In genomic region chr12:94536040-94536965, GRCh38 we compare ENCODE assay signal across 17 cellular contexts.
"Had no signal": no experiment of that assay in that cellular context is flagged by ENCODE, and none has a peak within 500 bp of the region (broad histone marks: within the 10 kb centered on the region; RNA-seq: fewer than 3 reads in every experiment).

No MANE protein-coding gene starts in this region.

- H3K27ac ChIP-seq: body of pancreas, tibial artery, uterus had no signal

- ATAC-seq: activated CD8-positive, alpha-beta T cell treated with anti-CD3 and anti-CD28 coated beads, Interleukin-2, amount 10 ng/mL, durations not matched to agents 7 days and 5 days; activated naive CD4-positive, alpha-beta T cell treated with anti-CD3 and anti-CD28 coated beads, Interleukin-2, amount 50 U/mL, for 72 hours; body of pancreas; stimulated activated effector memory CD8-positive, alpha-beta T cell treated with anti-CD3 and anti-CD28 coated beads, Interleukin-12 subunit alpha, Interleukin-12 subunit beta, amount 100 ng/mL, for 72 hours; T-helper 17 cell had no signal

- H3K4me3 ChIP-seq: body of pancreas, lung, tibial artery, uterus had no signal

- DNase-seq: activated CD4-positive, alpha-beta T cell treated with anti-CD3 and anti-CD28 coated beads for 4 hours; activated CD8-positive, alpha-beta memory T cell treated with anti-CD3 and anti-CD28 coated beads, Interleukin-2, amount 50 U/mL, for 4 hours; activated CD8-positive, alpha-beta T cell treated with anti-CD3 and anti-CD28 coated beads, Interleukin-2, amount 10 ng/mL, durations not matched to agents 7 days and 5 days; activated gamma-delta T cell; activated T-cell treated with anti-CD3 and anti-CD28 coated beads, Interleukin-2, amount 50 U/mL, for 48 hours; amygdala; cortex of kidney; effector CD4-positive, alpha-beta T cell; foreskin fibroblast; midbrain; T-helper 17 cell; tibial artery; uterus had no signal

- H3K27ac Mint-ChIP-seq: activated naive CD4-positive, alpha-beta T cell treated with anti-CD3 and anti-CD28 coated beads, Interleukin-2, amount 50 U/mL, for 72 hours; stimulated activated effector memory CD8-positive, alpha-beta T cell treated with anti-CD3 and anti-CD28 coated beads, Interleukin-12 subunit alpha, Interleukin-12 subunit beta, amount 100 ng/mL, for 72 hours; T-helper 17 cell had no signal

- H3K9me3 Mint-ChIP-seq: activated naive CD4-positive, alpha-beta T cell treated with anti-CD3 and anti-CD28 coated beads, Interleukin-2, amount 50 U/mL, for 72 hours; stimulated activated effector memory CD8-positive, alpha-beta T cell treated with anti-CD3 and anti-CD28 coated beads, Interleukin-12 subunit alpha, Interleukin-12 subunit beta, amount 100 ng/mL, for 72 hours had no signal

- H3K36me3 Mint-ChIP-seq: activated naive CD4-positive, alpha-beta T cell treated with anti-CD3 and anti-CD28 coated beads, Interleukin-2, amount 50 U/mL, for 72 hours; stimulated activated effector memory CD8-positive, alpha-beta T cell treated with anti-CD3 and anti-CD28 coated beads, Interleukin-12 subunit alpha, Interleukin-12 subunit beta, amount 100 ng/mL, for 72 hours had no signal

- H3K36me3 ChIP-seq: tibial artery, uterus had no signal

- H3K9me3 ChIP-seq: body of pancreas, tibial artery, uterus had no signal

- H3K4me1 ChIP-seq: body of pancreas, uterus had no signal

- H3K4me3 Mint-ChIP-seq: activated CD8-positive, alpha-beta T cell treated with anti-CD3 and anti-CD28 coated beads, Interleukin-2, amount 10 ng/mL, durations not matched to agents 7 days and 5 days; stimulated activated effector memory CD8-positive, alpha-beta T cell treated with anti-CD3 and anti-CD28 coated beads, Interleukin-12 subunit alpha, Interleukin-12 subunit beta, amount 100 ng/mL, for 72 hours; T-helper 17 cell had no signal
